ENCODE assay signal across 34 cellular contexts in genomic region chr20:43857127-43857526, GRCh38.
"Had no signal": no experiment of that assay in that cellular context is flagged by ENCODE, and none has a peak within 500 bp of the region (broad histone marks: within the 10 kb centered on the region; RNA-seq: fewer than 3 reads in every experiment).

No MANE protein-coding gene starts in this region.

- H3K79me2 ChIP-seq: hepatocyte had no signal

- H3K9me3 Mint-ChIP-seq: activated naive CD4-positive, alpha-beta T cell treated with anti-CD3 and anti-CD28 coated beads, Interleukin-2, amount 50 U/mL, for 24 hours; activated naive CD8-positive, alpha-beta T cell treated with anti-CD3 and anti-CD28 coated beads, Interleukin-2, amount 50 U/mL, for 24 hours; activated T-cell treated with anti-CD3 and anti-CD28 coated beads, Interleukin-2, amount 50 U/mL, for 4 hours; activated T-helper 1 cell treated with anti-CD3 and anti-CD28 coated beads, Interleukin-12 subunit alpha, Interleukin-12 subunit beta, Interleukin-2, Interleukin-4 antibody, amounts not matched to agents 30 ng/mL and 10 ng/mL and 1 ng/mL, durations not matched to agents 14 hours and 24 hours and 36 hours; activated T-helper 2 cell treated with anti-CD3 and anti-CD28 coated beads, Interferon-gamma antibody, Interleukin-2, Interleukin-4, amounts not matched to agents 10 μg/mL and 5 μg/mL and 100 μg/mL, durations not matched to agents 14 hours and 24 hours and 36 hours; T-helper 2 cell treated with Interferon-gamma antibody and Interleukin-4, amounts not matched to agents 5 μg/mL and 100 μg/mL, for 36 hours had no signal

- DNase-seq: activated B cell treated with CpG ODN at 0.5 μM for 24 hours; activated CD4-positive, alpha-beta T cell treated with anti-CD3 and anti-CD28 coated beads for 48 hours; activated CD4-positive, alpha-beta T cell treated with anti-CD3 and anti-CD28 coated beads, Interleukin-2, amount 50 U/mL, for 1 hour; activated CD4-positive, alpha-beta T cell treated with anti-CD3 and anti-CD28 coated beads, Interleukin-2, amount 50 U/mL, for 48 hours; activated CD8-positive, alpha-beta memory T cell treated with anti-CD3 and anti-CD28 coated beads for 24 hours; activated CD8-positive, alpha-beta T cell treated with anti-CD3 and anti-CD28 coated beads for 36 hours; activated effector memory CD4-positive, alpha-beta T cell treated with anti-CD3 and anti-CD28 coated beads, Interleukin-2, amount 50 U/mL, for 16 hours; activated naive CD4-positive, alpha-beta T cell treated with anti-CD3 and anti-CD28 coated beads for 36 hours; activated naive CD8-positive, alpha-beta T cell treated with anti-CD3 and anti-CD28 coated beads for 36 hours; activated naive CD8-positive, alpha-beta T cell treated with anti-CD3 and anti-CD28 coated beads, Interleukin-2, amount 50 U/mL, for 24 hours; activated T-cell treated with anti-CD3 and anti-CD28 coated beads, Interleukin-2, amount 50 U/mL, for 4 hours; adrenal gland; amygdala; aorta; body of pancreas; caudate nucleus; cortex of kidney; dermis blood vessel endothelial cell; effector CD4-positive, alpha-beta T cell; effector memory CD8-positive, alpha-beta T cell; esophagus squamous epithelium; foreskin melanocyte; heart right ventricle; T1000; WERI-Rb-1 had no signal

- H3K4me3 ChIP-seq: adrenal gland, body of pancreas, esophagus squamous epithelium, gastroesophageal sphincter, heart right ventricle, hepatocyte had no signal

- H3K4me2 ChIP-seq: hepatocyte had no signal

- H3K9me3 ChIP-seq: adrenal gland, body of pancreas, esophagus squamous epithelium, gastroesophageal sphincter, heart right ventricle had no signal

- H3K27me3 Mint-ChIP-seq: activated CD8-positive, alpha-beta T cell treated with anti-CD3 and anti-CD28 coated beads for 36 hours; activated naive CD4-positive, alpha-beta T cell treated with anti-CD3 and anti-CD28 coated beads, Interleukin-2, amount 50 U/mL, for 24 hours; activated naive CD8-positive, alpha-beta T cell treated with anti-CD3 and anti-CD28 coated beads for 36 hours had no signal

- H3K4me1 Mint-ChIP-seq: activated B cell treated with CpG ODN at 0.5 μM for 24 hours; activated naive CD4-positive, alpha-beta T cell treated with anti-CD3 and anti-CD28 coated beads, Interleukin-2, amount 50 U/mL, for 24 hours; activated naive CD8-positive, alpha-beta T cell treated with anti-CD3 and anti-CD28 coated beads for 36 hours; activated naive CD8-positive, alpha-beta T cell treated with anti-CD3 and anti-CD28 coated beads, Interleukin-2, amount 50 U/mL, for 24 hours had no signal

- H2AFZ ChIP-seq: hepatocyte had no signal

- H3K27me3 ChIP-seq: adrenal gland, body of pancreas, esophagus squamous epithelium, gastroesophageal sphincter, hepatocyte had no signal

- H3K36me3 ChIP-seq: adrenal gland, esophagus squamous epithelium, gastroesophageal sphincter, heart right ventricle, WERI-Rb-1 had no signal

- H3K4me3 Mint-ChIP-seq: activated B cell treated with CpG ODN at 0.5 μM for 24 hours; activated CD8-positive, alpha-beta T cell treated with anti-CD3 and anti-CD28 coated beads for 36 hours; activated naive CD4-positive, alpha-beta T cell treated with anti-CD3 and anti-CD28 coated beads for 36 hours; activated naive CD4-positive, alpha-beta T cell treated with anti-CD3 and anti-CD28 coated beads, Interleukin-2, amount 50 U/mL, for 24 hours; activated naive CD8-positive, alpha-beta T cell treated with anti-CD3 and anti-CD28 coated beads for 36 hours; activated naive CD8-positive, alpha-beta T cell treated with anti-CD3 and anti-CD28 coated beads, Interleukin-2, amount 50 U/mL, for 24 hours; activated T-cell treated with anti-CD3 and anti-CD28 coated beads, Interleukin-2, amount 50 U/mL, for 4 hours; activated T-helper 1 cell treated with anti-CD3 and anti-CD28 coated beads, Interleukin-12 subunit alpha, Interleukin-12 subunit beta, Interleukin-2, Interleukin-4 antibody, amounts not matched to agents 30 ng/mL and 10 ng/mL and 1 ng/mL, durations not matched to agents 14 hours and 24 hours and 36 hours; effector memory CD8-positive, alpha-beta T cell; T-helper 2 cell treated with Interferon-gamma antibody and Interleukin-4, amounts not matched to agents 5 μg/mL and 100 μg/mL, for 36 hours had no signal

- H3K4me1 ChIP-seq: adrenal gland, body of pancreas, esophagus squamous epithelium, heart right ventricle had no signal

- H3K27ac ChIP-seq: adrenal gland, body of pancreas, epithelial cell of prostate, esophagus squamous epithelium, gastroesophageal sphincter, heart right ventricle, hepatocyte, WERI-Rb-1 had no signal

- FAIRE-seq: colon had no signal

- H3K36me3 Mint-ChIP-seq: activated naive CD8-positive, alpha-beta T cell treated with anti-CD3 and anti-CD28 coated beads for 36 hours had no signal

- ATAC-seq: activated CD4-positive, CD25-positive, alpha-beta regulatory T cell treated with anti-CD3 and anti-CD28 coated beads, Interleukin-2, amount 50 U/mL, for 24 hours; activated CD8-positive, alpha-beta T cell treated with anti-CD3 and anti-CD28 coated beads for 36 hours; activated naive CD8-positive, alpha-beta T cell treated with anti-CD3 and anti-CD28 coated beads, Interleukin-2, amount 50 U/mL, for 24 hours; activated T-cell treated with anti-CD3 and anti-CD28 coated beads, Interleukin-2, amount 50 U/mL, for 4 hours; body of pancreas; effector memory CD8-positive, alpha-beta T cell; gastroesophageal sphincter; heart right ventricle had no signal

- H3K27ac Mint-ChIP-seq: activated B cell treated with CpG ODN at 0.5 μM for 24 hours; activated CD8-positive, alpha-beta T cell treated with anti-CD3 and anti-CD28 coated beads for 36 hours; activated naive CD4-positive, alpha-beta T cell treated with anti-CD3 and anti-CD28 coated beads for 36 hours; activated naive CD4-positive, alpha-beta T cell treated with anti-CD3 and anti-CD28 coated beads, Interleukin-2, amount 50 U/mL, for 24 hours; activated naive CD8-positive, alpha-beta T cell treated with anti-CD3 and anti-CD28 coated beads for 36 hours; activated naive CD8-positive, alpha-beta T cell treated with anti-CD3 and anti-CD28 coated beads, Interleukin-2, amount 50 U/mL, for 24 hours; activated T-helper 1 cell treated with anti-CD3 and anti-CD28 coated beads, Interleukin-12 subunit alpha, Interleukin-12 subunit beta, Interleukin-2, Interleukin-4 antibody, amounts not matched to agents 30 ng/mL and 10 ng/mL and 1 ng/mL, durations not matched to agents 14 hours and 24 hours and 36 hours; activated T-helper 2 cell treated with anti-CD3 and anti-CD28 coated beads, Interferon-gamma antibody, Interleukin-2, Interleukin-4, amounts not matched to agents 10 μg/mL and 5 μg/mL and 100 μg/mL, durations not matched to agents 14 hours and 24 hours and 36 hours; effector memory CD8-positive, alpha-beta T cell; T-helper 2 cell treated with Interferon-gamma antibody and Interleukin-4, amounts not matched to agents 5 μg/mL and 100 μg/mL, for 36 hours had no signal
